Comparison of ENCODE assay signal across 8 cellular contexts in genomic region chr16:85011846-85012284, GRCh38. TPM values are rescaled to one million over a fixed set of nuclear protein-coding genes. Genes with fewer than 3 reads are reported as not detected.
DNase-seq lines count a peak whose midpoint lies in the region; ATAC-seq, FAIRE-seq and TF ChIP-seq lines count a peak whose summit lies in the region.

No MANE protein-coding gene starts in this region.

- no peak for DNase-seq in GM06990 (ENCODE audit: extremely low read depth, insufficient read length)
- DNase-seq in PC-3, result no peak
- no peak for DNase-seq in pancreas
- no peak for DNase-seq in activated CD4-positive, CD25-positive, alpha-beta regulatory T cell (lab: John Stamatoyannopoulos, UW)
- no peak for DNase-seq in NCI-H69 (lab: John Stamatoyannopoulos, UW)
- no peak for DNase-seq in Kasumi-1 (lab: John Stamatoyannopoulos, UW)
- DNase-seq in activated CD4-positive, alpha-beta T cell treated with anti-CD3 and anti-CD28 coated beads, Interleukin-2, amount 50 U/mL, for 4 hours, result no peak

- H3K4me3 ChIP-seq in GM06990 (replicated peaks; ENCODE audit: low read depth, low read length), result peak overlapping the region; percentile 77
- H3K4me3 ChIP-seq in PC-3 (ENCODE audit: low read length), result peak overlapping the region; percentile 98
- H3K4me3 ChIP-seq in esophagus (ENCODE audit: low read depth in 1 of 2, low read length in 2 of 2), result peak overlapping the region; percentile 80 to 81
- peak overlapping the region; percentile 57 to 80 (median 68) for H3K4me3 ChIP-seq in pancreas

- H3K36me3 ChIP-seq in GM06990 (ENCODE audit: control insufficient read depth, insufficient read depth, low read length) (no peaks in the 10 kb centered on the region), PC-3 (ENCODE audit: low read depth, low read length) (peaks cover 3% of the 10 kb centered on the region; the same call in 1 of the 2 replicates), esophagus (ENCODE audit: control insufficient read depth in 2 of 2, insufficient read depth in 2 of 2, low read length in 1 of 2) (no peaks in the 10 kb centered on the region), pancreas (no peaks in the 10 kb centered on the region)

- POLR2A ChIA-PET in PC-3 (lab: Charles Lee; ENCODE audit: unreplicated experiment), result interaction anchor here (0.7 kb wide), 2 partner anchors 13 to 19 kb away, joined by 3 to 4 read pairs; no protein-coding TSS in a partner anchor

- intact Hi-C loops in PC-3 (cut with micrococcal nuclease), result loop anchor here (2.0 to 5.0 kb wide), 4 partner anchors 17 to 75 kb away; no protein-coding TSS in a partner anchor
- intact Hi-C loops in pancreas (cut with DNase I), result no loop called here

- TSS peak; percentile 99 for BruUV-seq in PC-3 (replicated peaks; lab: Mats Ljungman, UMichigan)

- FAIRE-seq in pancreas (lab: Jason Lieb, UNC), result no peak

- H3K9ac ChIP-seq in PC-3 (ENCODE audit: low read length), result peak overlapping the region; percentile 99

- H3K79me2 ChIP-seq in PC-3 (ENCODE audit: low read length), result peaks cover 42% of the 10 kb centered on the region

- peak overlapping the region; percentile 91 for H2AFZ ChIP-seq in PC-3 (ENCODE audit: low read length)

- TF ChIP-seq CTCF in GM06990 (IDR thresholded peaks at IDR 0.05; ENCODE audit: insufficient read depth, low read length, poor library complexity, severe bottlenecking) (no peak), PC-3 (conservative IDR thresholded peaks at IDR 0.05; ENCODE audit: low read depth, low read length) (no peak), pancreas (IDR thresholded peaks at IDR 0.05) (no peak)

- H3K27ac ChIP-seq in PC-3 (ENCODE audit: low read length) (peak overlapping the region; percentile 86), esophagus (ENCODE audit: low read depth in 2 of 2, low read length in 1 of 2) (peak overlapping the region; percentile 96), pancreas (peak overlapping the region; percentile 85 to 99 (median 98))

- H3K9me3 ChIP-seq in PC-3 (ENCODE audit: low read length), result no peaks in the 10 kb centered on the region
- no peaks in the 10 kb centered on the region for H3K9me3 ChIP-seq in esophagus (ENCODE audit: control insufficient read depth in 2 of 2, insufficient read depth in 1 of 2, low read depth in 1 of 2, low read length in 1 of 2)
- H3K9me3 ChIP-seq in pancreas, result no peaks in the 10 kb centered on the region

- H3K4me1 ChIP-seq in PC-3 (ENCODE audit: insufficient read depth, low read length), result peaks cover 7% of the 10 kb centered on the region
- peaks cover 3 to 7% of the 10 kb centered on the region in 2 donors for H3K4me1 ChIP-seq in esophagus (ENCODE audit: control insufficient read depth in 2 of 2, insufficient read depth in 2 of 2, low read length in 1 of 2)
- peaks cover 0 to 33% (median 19%) of the 10 kb centered on the region in 3 donors for H3K4me1 ChIP-seq in pancreas

- no peaks in the 10 kb centered on the region for H3K9me2 ChIP-seq in PC-3 (replicated peaks; ENCODE audit: low read length)

- 15 to 20% methylated on average over 17 of the region's 17 CpGs for WGBS in esophagus, 2 donors
- WGBS in pancreas, 2 donors, result 10 to 12% methylated on average over 17 of the region's 17 CpGs

- CTCF ChIA-PET in PC-3 (lab: Charles Lee), result interaction anchor here (0.8 to 1.5 kb wide), 2 partner anchors 17 to 75 kb away, joined by 4 to 5 read pairs; no protein-coding TSS in a partner anchor

- H4K20me1 ChIP-seq in PC-3 (ENCODE audit: low read length), result 0 out of 2 replicates have a peak, but pooled peaks cover 8% of the 10 kb centered on the region

- peak overlapping the region; percentile 95 for H3K4me2 ChIP-seq in PC-3 (ENCODE audit: low read length)

- no peaks in the 10 kb centered on the region for H3K27me3 ChIP-seq in GM06990 (replicated peaks; ENCODE audit: control insufficient read depth, insufficient read depth, low read length)
- no peaks in the 10 kb centered on the region for H3K27me3 ChIP-seq in PC-3 (ENCODE audit: low read length)
- no peaks in the 10 kb centered on the region for H3K27me3 ChIP-seq in esophagus (ENCODE audit: control insufficient read depth in 1 of 2, insufficient read depth in 2 of 2, low read length in 2 of 2)
- no peaks in the 10 kb centered on the region for H3K27me3 ChIP-seq in pancreas

- ATAC-seq in PC-3 (peak; percentile 4; the same call in 1 of the 2 replicates), pancreas (peak; percentile 15 to 42 (median 32))

- no peaks in the 10 kb centered on the region for H3F3A ChIP-seq in PC-3 (ENCODE audit: low read length, unreplicated experiment)

RNA-seq across cellular contexts. Expression of gene ZDHHC7, which starts 0.5 kb away (rescaled TPM):
- total RNA-seq in PC-3 (2014; rRNA removed) (37.0 and 42.1 TPM in 2 replicates), pancreas (10 to 100 TPM; 10.7 to 28.8 (median 15.6) TPM)
- polyA plus RNA-seq in esophagus (10 to 100 TPM; 17.1 to 17.9 TPM), pancreas (10 to 100 TPM; 17.8 to 22.7 TPM)

RNA-seq across cellular contexts. Expression of gene KIAA0513, which starts 15.7 kb away (rescaled TPM):
- 5.5 and 7.8 TPM in 2 replicates for total RNA-seq in PC-3 (2014; rRNA removed)
- polyA plus RNA-seq in esophagus, result 1 to 10 TPM; 3.0 to 3.7 TPM
- total RNA-seq in pancreas, result 10 to 100 TPM; 11.3 to 22.1 (median 17.0) TPM
- 1 to 10 TPM; 3.5 to 7.7 TPM for polyA plus RNA-seq in pancreas
